ENCODE assay signal across 8 cellular contexts in genomic region chr3:25665646-25666136, GRCh38.
A peak's percentile ranks its signal among the peaks of the same experiment; 100 is the strongest.
DNase-seq lines count a peak whose midpoint lies in the region; ATAC-seq and TF ChIP-seq lines count a peak whose summit lies in the region.

No MANE protein-coding gene starts in this region.

- TF ChIP-seq CTCF in WERI-Rb-1 (IDR thresholded peaks at IDR 0.05; ENCODE audit: low read depth, low read length), result no peak

- no peaks in the 10 kb centered on the region for H3K36me3 ChIP-seq in WERI-Rb-1
- H3K36me3 ChIP-seq in subcutaneous abdominal adipose tissue (ENCODE audit: control insufficient read depth in 5 of 5, insufficient read depth in 5 of 5, low read length in 5 of 5), result no peaks in the 10 kb centered on the region

- peak overlapping the region; percentile 92 for H3K4me3 ChIP-seq in WERI-Rb-1 (ENCODE audit: low read depth, low read length)
- peak overlapping the region; percentile 34 for H3K4me3 ChIP-seq in iPS-11a (ENCODE audit: low read depth, low read length)
- H3K4me3 ChIP-seq in subcutaneous abdominal adipose tissue (ENCODE audit: low read depth in 1 of 5, low read length in 5 of 5), result peak overlapping the region; percentile 71 to 87 (median 84)

- peak overlapping the region in 2 of 5 donors; percentile 61 to 86 for H3K9ac ChIP-seq in subcutaneous abdominal adipose tissue (ENCODE audit: low read length in 5 of 5)

- H3K27ac ChIP-seq in WERI-Rb-1 (peak overlapping the region; percentile 95; the same call in 1 of the 2 replicates), subcutaneous abdominal adipose tissue (ENCODE audit: low read depth, low read length) (peak overlapping the region; percentile 98)

- H3K27me3 ChIP-seq in WERI-Rb-1 (ENCODE audit: insufficient read depth, low read depth, severe bottlenecking) (no peaks in the 10 kb centered on the region), subcutaneous abdominal adipose tissue (ENCODE audit: control insufficient read depth in 5 of 5, insufficient read depth in 4 of 5, low read length in 5 of 5) (no peaks in the 10 kb centered on the region)

- ATAC-seq in HG02981 (IDR thresholded peaks at IDR 0.05; ENCODE audit: unreplicated experiment) (no peak), GM21360 (IDR thresholded peaks at IDR 0.05; ENCODE audit: unreplicated experiment) (no peak)

- DNase-seq in NCI-H1417 (lab: John Stamatoyannopoulos, UW), result peak in 2 of 3 experiments; percentile 12 to 34
- DNase-seq in NCI-H1417 treated with DMSO at 0.1 percent for 48 hours (lab: John Stamatoyannopoulos, UW), result no peak
- DNase-seq in WERI-Rb-1, result no peak
- no peak for DNase-seq in stimulated activated naive CD4-positive, alpha-beta T cell treated with Interleukin-2 at 50 U/mL for 16 hours (lab: John Stamatoyannopoulos, UW)

- H3K9me3 ChIP-seq in WERI-Rb-1 (ENCODE audit: severe bottlenecking) (no peaks in the 10 kb centered on the region), subcutaneous abdominal adipose tissue (ENCODE audit: control insufficient read depth in 5 of 5, low read length in 5 of 5) (no peaks in the 10 kb centered on the region)

- H3K4me1 ChIP-seq in subcutaneous abdominal adipose tissue (ENCODE audit: control insufficient read depth in 5 of 5, insufficient read depth in 5 of 5, low read length in 5 of 5), result peaks cover 7 to 34% (median 31%) of the 10 kb centered on the region in 5 donors

Comparison
In these comparisons a context has a peak if more than half of its experiments do, and no peak if none do; other contexts are left out.
1. DNase-seq: peak in NCI-H1417 (2 of 3); none in NCI-H1417 treated with DMSO at 0.1 percent for 48 hours (single experiment), WERI-Rb-1 (single experiment) and stimulated activated naive CD4-positive, alpha-beta T cell treated with Interleukin-2 at 50 U/mL for 16 hours (single experiment).
2. H3K4me3 ChIP-seq: peak in every context shown above with its lines; median percentile 92 in WERI-Rb-1; 84 in subcutaneous abdominal adipose tissue; 34 in iPS-11a.